In the genomic region with DNA sequence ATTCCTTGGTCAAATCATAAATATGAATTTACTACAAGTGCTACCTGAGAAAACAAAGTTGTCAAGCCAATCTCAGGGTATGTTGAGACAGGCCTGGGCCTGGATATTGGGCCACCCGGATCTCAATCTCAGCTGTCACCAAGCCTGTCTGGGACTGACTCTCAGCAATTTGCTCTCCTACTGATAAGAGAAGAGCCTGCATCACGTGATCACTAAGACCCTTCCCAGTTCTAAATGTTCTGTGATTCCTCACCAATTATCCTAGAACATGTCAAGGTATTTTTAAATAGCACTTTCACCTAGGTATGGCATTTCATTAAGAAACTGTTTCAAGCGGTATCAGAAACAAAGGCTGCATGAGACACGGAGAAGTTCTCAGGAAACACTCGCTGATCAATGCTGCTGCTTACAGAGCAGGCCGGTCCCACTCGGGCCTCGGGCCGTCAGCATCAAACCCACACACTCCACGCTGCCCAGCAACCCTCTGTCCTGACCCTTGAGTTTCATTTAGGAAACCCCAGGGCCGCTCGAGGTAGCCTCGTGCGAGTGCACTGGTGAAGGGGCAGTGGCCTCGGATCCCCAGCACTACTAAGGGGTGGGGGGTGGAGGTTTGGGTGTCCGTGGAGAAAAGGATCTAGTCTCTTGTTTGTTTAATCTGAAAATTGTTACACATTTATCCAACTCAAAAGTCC, we compare ENCODE assay signal across 8 cellular contexts. TPM values are rescaled to one million over a fixed set of nuclear protein-coding genes. Genes with fewer than 3 reads are reported as not detected.
DNase-seq lines count a peak whose midpoint lies in the region; ATAC-seq and TF ChIP-seq lines count a peak whose summit lies in the region.

No MANE protein-coding gene starts in this region.

- in situ Hi-C loops in GM18951 (cut with MboI; ENCODE audit: low sequenced_read_pairs, unreplicated experiment) (no loop called here), gastrocnemius medialis (cut with MboI; ENCODE audit: low sequenced_read_pairs in 4 of 4) (loop anchor here in 2 of 4 donors (5.0 to 25.0 kb wide), 3 partner anchors 319 to 981 kb away; no protein-coding TSS in a partner anchor)

- H3K4me1 Mint-ChIP-seq in activated T-helper 17 cell treated with anti-CD3 and anti-CD28 coated beads, Interleukin-2, amount 50 U/mL, for 72 hours: peaks cover 40% of the 10 kb centered on the region

- peaks cover 55 to 61% of the 10 kb centered on the region in 2 donors for H3K4me1 ChIP-seq in gastrocnemius medialis

- peak overlapping the region; percentile 97 to 100 (median 98) for H3K27ac ChIP-seq in gastrocnemius medialis

- peak overlapping the region; percentile 77 to 89 for H3K4me3 ChIP-seq in foreskin fibroblast (ENCODE audit: low read depth in 1 of 2, low read length in 2 of 2)
- peak overlapping the region; percentile 83 to 94 (median 90) for H3K4me3 ChIP-seq in gastrocnemius medialis

- peak overlapping the region; percentile 98 for H3K4me3 Mint-ChIP-seq in activated T-helper 17 cell treated with anti-CD3 and anti-CD28 coated beads, Interleukin-2, amount 50 U/mL, for 72 hours

- no peaks in the 10 kb centered on the region for H3K27me3 Mint-ChIP-seq in activated T-helper 17 cell treated with anti-CD3 and anti-CD28 coated beads, Interleukin-2, amount 50 U/mL, for 72 hours

- DNase-seq in foreskin fibroblast (peak in 1 of 2 donors; percentile 17), gastrocnemius medialis (no peak), NCI-H510A treated with DMSO at 0.1 percent for 48 hours (lab: John Stamatoyannopoulos, UW) (no peak), AG08395 (ENCODE audit: low spot score) (no peak), activated gamma-delta T cell (lab: John Stamatoyannopoulos, UW) (no peak)

- no peaks in the 10 kb centered on the region for H3K27me3 ChIP-seq in gastrocnemius medialis

- peaks cover 0 to 56% of the 10 kb centered on the region in 2 donors for H3K36me3 ChIP-seq in gastrocnemius medialis

- H3K27ac Mint-ChIP-seq in activated T-helper 17 cell treated with anti-CD3 and anti-CD28 coated beads, Interleukin-2, amount 50 U/mL, for 72 hours: peak overlapping the region; percentile 100

- H3K9me3 Mint-ChIP-seq in activated T-helper 17 cell treated with anti-CD3 and anti-CD28 coated beads, Interleukin-2, amount 50 U/mL, for 72 hours: no peaks in the 10 kb centered on the region

- H3K36me3 Mint-ChIP-seq in activated T-helper 17 cell treated with anti-CD3 and anti-CD28 coated beads, Interleukin-2, amount 50 U/mL, for 72 hours (ENCODE audit: low read depth): peaks cover 100% of the 10 kb centered on the region

- TF ChIP-seq POLR2A in GM18951 (IDR thresholded peaks at IDR 0.05; ENCODE audit: extremely low read depth, insufficient read depth, insufficient read length): peak; percentile 2
- TF ChIP-seq POLR2A in gastrocnemius medialis (IDR thresholded peaks at IDR 0.05): no peak

- no peaks in the 10 kb centered on the region for H3K9me3 ChIP-seq in gastrocnemius medialis

- no peak for TF ChIP-seq CTCF in foreskin fibroblast (IDR thresholded peaks at IDR 0.05; ENCODE audit: low read depth, low read length)
- TF ChIP-seq CTCF in gastrocnemius medialis (IDR thresholded peaks at IDR 0.05 in 4 of 5, conservative IDR thresholded peaks at IDR 0.05 in 1 of 5): no peak

- ATAC-seq in activated T-helper 17 cell treated with anti-CD3 and anti-CD28 coated beads, Interleukin-2, amount 50 U/mL, for 72 hours (replicated peaks): no peak
- ATAC-seq in gastrocnemius medialis: no peak
- ATAC-seq in HG03097 (IDR thresholded peaks at IDR 0.05; ENCODE audit: low FRiP score, unreplicated experiment): no peak

- intact Hi-C loops in gastrocnemius medialis (cut with DNase I; ENCODE audit: low total_unique reads): loop anchor here (5.0 to 10.0 kb wide), 3 partner anchors 126 to 986 kb away; no protein-coding TSS in a partner anchor

RNA-seq across cellular contexts. Expression of gene KLF6, which starts 4.1 kb away (rescaled TPM):
- total RNA-seq in activated T-helper 17 cell treated with anti-CD3 and anti-CD28 coated beads, Interleukin-2, amount 50 U/mL, for 72 hours: 100 to 1,000 TPM; 163 to 201 TPM
- 10 to 100 TPM; 23.3 to 84.7 (median 49.8) TPM for total RNA-seq in gastrocnemius medialis
